In the genomic region with DNA sequence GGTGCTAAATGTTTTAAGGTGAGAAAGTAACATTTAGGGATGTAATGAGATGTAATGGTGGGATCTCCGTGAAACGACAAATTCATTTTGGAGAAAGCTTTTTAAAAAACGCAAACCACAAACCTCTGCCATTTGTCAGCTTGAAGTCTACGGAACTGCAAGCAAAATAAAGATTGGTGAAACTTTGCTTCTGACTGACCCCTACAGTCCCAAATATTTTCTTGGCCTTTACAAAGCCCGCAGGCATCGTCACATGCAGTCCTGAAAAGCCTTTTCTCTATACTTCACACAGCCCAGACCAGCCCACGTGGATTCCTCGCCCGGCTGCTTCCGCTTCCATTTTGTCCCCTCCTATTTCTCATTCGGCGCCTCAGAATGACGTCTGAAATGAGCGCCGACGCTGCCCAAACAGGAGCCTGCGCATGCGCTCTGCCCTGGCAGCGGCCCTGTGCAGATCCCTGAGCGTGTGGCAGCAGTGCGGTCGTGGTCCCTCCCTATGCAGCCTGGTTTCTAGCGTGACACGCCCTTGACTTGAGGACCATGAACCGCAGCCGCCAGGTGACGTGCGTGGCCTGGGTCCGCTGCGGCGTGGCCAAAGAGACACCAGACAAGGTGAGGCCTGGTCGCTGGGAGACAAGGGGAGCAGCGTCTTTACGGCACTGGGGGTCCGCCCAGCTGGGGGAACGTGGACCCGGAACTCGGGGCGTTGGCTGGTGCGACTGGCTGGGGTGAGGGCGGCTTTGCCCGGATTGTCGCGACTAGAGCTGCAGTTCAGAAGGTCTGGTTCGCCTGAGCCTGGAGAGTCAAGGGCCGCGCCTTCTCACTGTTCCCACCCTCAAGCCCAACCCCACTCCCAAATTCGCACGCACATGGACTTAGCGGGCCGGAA, we compare ENCODE assay signal across 8 cellular contexts. TPM values are rescaled to one million over a fixed set of nuclear protein-coding genes. Genes with fewer than 3 reads are reported as not detected.
DNase-seq lines count a peak whose midpoint lies in the region; ATAC-seq and TF ChIP-seq lines count a peak whose summit lies in the region.

A gene (plus strand): TSS at position 440 of the 889 bp plus-strand sequence. CDS start 101 bp downstream, at position 541.

- H3K27me3 ChIP-seq in Peyer's patch (no peaks in the 10 kb centered on the region), esophagus muscularis mucosa (peaks cover 0 to 8% (median 0%) of the 10 kb centered on the region in 4 donors), muscle layer of duodenum (ENCODE audit: low read depth, low read length) (no peaks in the 10 kb centered on the region)

- intact Hi-C loops in esophagus muscularis mucosa (cut with DNase I) = loop anchor here (5.0 kb wide), 1 partner anchor 77 kb away; a partner anchor contains a TSS

- peak; percentile 92 for DNase-seq in DMS79 treated with DMSO at 0.1 percent for 48 hours (lab: John Stamatoyannopoulos, UW)
- peak; percentile 96 to 98 (median 97) for DNase-seq in Peyer's patch
- DNase-seq in activated T-cell treated with anti-CD3 and anti-CD28 coated beads, Interleukin-2, amount 50 U/mL, for 48 hours = peak; percentile 95 to 96
- DNase-seq in esophagus muscularis mucosa (ENCODE audit: extremely low spot score) = peak; percentile 98
- peak; percentile 89 for DNase-seq in stimulated activated CD8-positive, alpha-beta memory T cell treated with anti-CD3 and anti-CD28 coated beads, Interleukin-7, amount 100 ng/mL, for 24 hours (ENCODE audit: low read depth)

- peak; percentile 90 for ATAC-seq in GM21786 (IDR thresholded peaks at IDR 0.05; ENCODE audit: unreplicated experiment)

- no peak for TF ChIP-seq EP300 in esophagus muscularis mucosa (IDR thresholded peaks at IDR 0.05)

- H3K4me1 ChIP-seq in Peyer's patch = peaks cover 0 to 15% (median 2%) of the 10 kb centered on the region in 4 donors
- peaks cover 14 to 32% (median 22%) of the 10 kb centered on the region in 4 donors for H3K4me1 ChIP-seq in esophagus muscularis mucosa
- H3K4me1 ChIP-seq in muscle layer of duodenum (ENCODE audit: control insufficient read depth in 1 of 2, insufficient read depth in 2 of 2, low read length in 2 of 2) = peaks cover 0 to 20% of the 10 kb centered on the region in 2 donors

- peak within 1 kb of the TSS; percentile 75 for H3K27ac ChIP-seq in KOPT-K1 (ENCODE audit: low read depth, low read length, poor library complexity, severe bottlenecking)
- peak within 1 kb of the TSS; percentile 77 to 87 (median 82) for H3K27ac ChIP-seq in Peyer's patch
- H3K27ac ChIP-seq in esophagus muscularis mucosa (replicated peaks in 1 of 4) = peak within 1 kb of the TSS; percentile 68 to 86 (median 75)
- peak within 1 kb of the TSS; percentile 81 for H3K27ac ChIP-seq in muscle layer of duodenum (ENCODE audit: low read length)

- TF ChIP-seq POLR2A in Peyer's patch (IDR thresholded peaks at IDR 0.05) (peak; percentile 62 to 77), esophagus muscularis mucosa (IDR thresholded peaks at IDR 0.05; ENCODE audit: low read depth) (no peak)

- H3K9me3 ChIP-seq in KOPT-K1 (ENCODE audit: insufficient read depth, low read length, poor library complexity, severe bottlenecking) (no peaks in the 10 kb centered on the region), Peyer's patch (no peaks in the 10 kb centered on the region), esophagus muscularis mucosa (no peaks in the 10 kb centered on the region), muscle layer of duodenum (ENCODE audit: control insufficient read depth in 1 of 2, low read length in 2 of 2) (no peaks in the 10 kb centered on the region)

- H3K36me3 ChIP-seq in KOPT-K1 (ENCODE audit: insufficient read depth, low read length) (peaks cover 24% of the 10 kb centered on the region), Peyer's patch (peaks cover 0 to 24% (median 0%) of the 10 kb centered on the region in 3 donors), esophagus muscularis mucosa (peaks cover 19 to 25% (median 25%) of the 10 kb centered on the region in 4 donors), muscle layer of duodenum (ENCODE audit: control insufficient read depth in 1 of 2, insufficient read depth in 2 of 2, low read length in 2 of 2) (peaks cover 18 to 27% of the 10 kb centered on the region in 2 donors)

- under 1% methylated on average over 31 of the region's 51 CpGs for WGBS in esophagus muscularis mucosa

- TF ChIP-seq CTCF in Peyer's patch (IDR thresholded peaks at IDR 0.05) (peak in 1 of 6 experiments; percentile 21), esophagus muscularis mucosa (IDR thresholded peaks at IDR 0.05) (peak in 1 of 3 experiments; percentile 21)

- H3K4me3 ChIP-seq in Peyer's patch = peak within 1 kb of the TSS; percentile 55 to 78 (median 74)
- H3K4me3 ChIP-seq in esophagus muscularis mucosa = peak within 1 kb of the TSS; percentile 75 to 91 (median 78)
- H3K4me3 ChIP-seq in muscle layer of duodenum (ENCODE audit: low read depth in 1 of 2, low read length in 2 of 2) = peak within 1 kb of the TSS; percentile 87 to 99

RNA-seq across cellular contexts. Expression of the gene that starts here (rescaled TPM):
- total RNA-seq in Peyer's patch (100 to 1,000 TPM in 1 of 4 donors, 10 to 100 TPM in 3; 21.7 to 178 (median 31.8) TPM), esophagus muscularis mucosa (10 to 100 TPM; 39.7 to 98.7 (median 49.6) TPM)

Comparison
In these comparisons a context has a peak if more than half of its experiments do, and no peak if none do; other contexts are left out.
1. Peak in every context shown above with its lines: DNase-seq, ATAC-seq, H3K4me3 ChIP-seq and H3K27ac ChIP-seq.